28 cellular contexts compared by ENCODE assay signal in the genomic region with DNA sequence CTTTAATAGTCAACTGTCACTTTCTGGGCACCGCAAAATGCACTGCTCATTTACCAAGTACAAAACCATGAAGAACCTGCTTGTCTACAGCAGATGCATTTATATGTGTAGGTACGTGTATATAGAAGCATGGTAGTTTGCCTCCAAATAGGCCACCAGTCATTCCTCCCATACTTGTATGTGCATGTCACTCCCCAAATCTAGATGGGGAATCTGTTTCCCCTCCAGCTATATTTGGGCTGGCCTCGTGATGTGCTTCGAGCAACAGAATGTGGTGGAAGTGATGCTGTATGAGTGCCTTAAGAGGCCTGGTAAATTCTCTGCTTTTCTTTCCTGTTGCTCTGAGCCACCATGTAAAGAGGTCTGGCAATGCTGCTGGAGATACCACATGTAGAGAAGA. TPM values are rescaled to one million over a fixed set of nuclear protein-coding genes. Genes with fewer than 3 reads are reported as not detected.
DNase-seq lines count a peak whose midpoint lies in the region; ATAC-seq, FAIRE-seq and TF ChIP-seq lines count a peak whose summit lies in the region.
"Had no signal": no experiment of that assay in that cellular context is flagged by ENCODE, and none has a peak within 500 bp of the region (broad histone marks: within the 10 kb centered on the region; RNA-seq: fewer than 3 reads in every experiment).

No MANE protein-coding gene starts in this region.

- H4K12ac ChIP-seq in trophoblast cell (ENCODE audit: low read depth, low read length) = no peak overlapping the region

- no peak overlapping the region for H3K14ac ChIP-seq in trophoblast cell (ENCODE audit: low read length)

- FAIRE-seq in K562 (lab: Jason Lieb, UNC) (no peak), keratinocyte (lab: Jason Lieb, UNC) (peak; percentile 57)
- FAIRE-seq: A549, GM12878, GM19239 had no signal

- dilution Hi-C loops in keratinocyte (cut with MboI; ENCODE audit: extremely low pct_ligation_motif_present, low sequenced_read_pairs) = no loop called here

- no peaks in the 10 kb centered on the region for H3K9me3 Mint-ChIP-seq in CD4-positive, alpha-beta memory T cell
- H3K9me3 Mint-ChIP-seq: CD4-positive, alpha-beta T cell had no signal

- H3K4me3 ChIP-seq in K562 = no peak overlapping the region
- no peak overlapping the region for H3K4me3 ChIP-seq in keratinocyte (ENCODE audit: control insufficient read depth in 2 of 3, extremely low read depth in 1 of 3, insufficient read depth in 2 of 3, low read depth in 1 of 3, low read length in 3 of 3)
- H3K4me3 ChIP-seq in trophoblast cell (ENCODE audit: low read depth, low read length) = no peak overlapping the region
- H3K4me3 ChIP-seq in CD4-positive, alpha-beta memory T cell (ENCODE audit: low read length in 2 of 2) = no peak overlapping the region
- H3K4me3 ChIP-seq: A549; BLaER1 treated with 17β-estradiol and CSF1 and Interleukin-3, amounts not matched to agents 10 nM and 100 nM; GM12878; GM23248 had no signal

- no peak for TF ChIP-seq CTCF in K562 (IDR thresholded peaks at IDR 0.05 in 2 of 3, conservative IDR thresholded peaks at IDR 0.05 in 1 of 3; ENCODE audit: insufficient read depth in 2 of 3, low read depth in 1 of 3, low read length in 3 of 3)
- TF ChIP-seq CTCF in keratinocyte (optimal IDR thresholded peaks at IDR 0.05 in 1 of 3, IDR thresholded peaks at IDR 0.05 in 1 of 3, conservative IDR thresholded peaks at IDR 0.05 in 1 of 3; ENCODE audit: extremely low read depth in 1 of 3, insufficient read depth in 2 of 3, low read length in 3 of 3) = no peak

- no TSS peak for BruUV-seq in K562 (replicated peaks; lab: Mats Ljungman, UMichigan)

- no peak overlapping the region for H3K18ac ChIP-seq in trophoblast cell (ENCODE audit: low read length)

- no peaks in the 10 kb centered on the region for H3K9me3 ChIP-seq in K562 (replicated peaks; ENCODE audit: control insufficient read depth, insufficient read depth, low read depth, low read length)
- H3K9me3 ChIP-seq in keratinocyte (ENCODE audit: control insufficient read depth, low read depth, low read length) = no peaks in the 10 kb centered on the region
- no peaks in the 10 kb centered on the region for H3K9me3 ChIP-seq in trophoblast cell (ENCODE audit: insufficient read depth, low read depth, low read length)
- no peaks in the 10 kb centered on the region for H3K9me3 ChIP-seq in CD4-positive, alpha-beta memory T cell (ENCODE audit: control insufficient read depth in 1 of 2, low read length in 2 of 2)
- H3K9me3 ChIP-seq: A549; BE2C; BLaER1 treated with 17β-estradiol and CSF1 and Interleukin-3, amounts not matched to agents 10 nM and 100 nM had no signal

- DNase-seq in EL = peak; percentile 43
- no peak for DNase-seq in K562 (ENCODE audit: extremely low read depth in 1 of 4, low spot score in 3 of 4)
- DNase-seq in keratinocyte (ENCODE audit: low read depth, low spot score) = no peak
- DNase-seq in trophoblast cell = peak; percentile 88 to 97
- no peak for DNase-seq in middle frontal gyrus (ENCODE audit: extremely low spot score, low spot score)
- DNase-seq in T-helper 9 cell = no peak
- DNase-seq in NCI-H1417 treated with DMSO at 0.1 percent for 48 hours (lab: John Stamatoyannopoulos, UW) = no peak
- no peak for DNase-seq in CD4-positive, alpha-beta memory T cell
- DNase-seq: 8988T; ACHN; AML-193; BE2C; Calu3; CD4-positive, alpha-beta T cell; COR-L47; DMS53; DMS79 treated with DMSO at 0.1 percent for 48 hours; GDM1; GM23248; H9 had no signal

- CTCF ChIA-PET in K562 (lab: Yijun Ruan, JAX; ENCODE audit: low intra/inter-chr PET ratio) = no interaction called here
- CTCF ChIA-PET in CD4-positive, alpha-beta memory T cell (lab: Charles Lee; ENCODE audit: partially characterized antibody) = no interaction called here

- no peaks in the 10 kb centered on the region for H3K79me1 ChIP-seq in trophoblast cell (ENCODE audit: low read length)

- no peaks in the 10 kb centered on the region for H3K4me1 Mint-ChIP-seq in CD4-positive, alpha-beta memory T cell
- H3K4me1 Mint-ChIP-seq: H9 had no signal

- H3K27ac ChIP-seq in K562 (ENCODE audit: extremely low read depth, low read depth, low read length) (no peak overlapping the region), keratinocyte (ENCODE audit: control insufficient read depth, insufficient read depth, low read length) (no peak overlapping the region), trophoblast cell (ENCODE audit: low read depth, low read length) (no peak overlapping the region)
- H3K27ac ChIP-seq in CD4-positive, alpha-beta memory T cell (ENCODE audit: low read depth, low read length) = no peak overlapping the region
- H3K27ac ChIP-seq: A549; BLaER1 treated with 17β-estradiol and CSF1 and Interleukin-3, amounts not matched to agents 10 nM and 100 nM; GM23248 had no signal

- H2AK5ac ChIP-seq in trophoblast cell (ENCODE audit: low read length) = no peak overlapping the region

- no peaks in the 10 kb centered on the region for H3K36me3 Mint-ChIP-seq in CD4-positive, alpha-beta memory T cell
- H3K36me3 Mint-ChIP-seq: CD14-positive monocyte had no signal

- H3K9me1 ChIP-seq in K562 (ENCODE audit: control insufficient read depth, insufficient read depth, low read length) = no peaks in the 10 kb centered on the region
- H3K9me1 ChIP-seq in keratinocyte (ENCODE audit: control insufficient read depth, extremely low read depth, insufficient read depth, low read length) = no peaks in the 10 kb centered on the region

- in situ Hi-C loops in K562 (cut with MboI) = no loop called here

- no peaks in the 10 kb centered on the region for H4K20me1 ChIP-seq in K562 (replicated peaks; ENCODE audit: control insufficient read depth, insufficient read depth, low read length)
- H4K20me1 ChIP-seq in keratinocyte (ENCODE audit: control insufficient read depth, extremely low read depth, insufficient read depth, low read length) = no peaks in the 10 kb centered on the region
- H4K20me1 ChIP-seq: BLaER1 treated with 17β-estradiol and CSF1 and Interleukin-3, amounts not matched to agents 10 nM and 100 nM had no signal

- H2AFZ ChIP-seq in K562 (ENCODE audit: low read depth, low read length) (no peak overlapping the region), keratinocyte (ENCODE audit: control insufficient read depth, low read length) (no peak overlapping the region), trophoblast cell (ENCODE audit: insufficient read depth, low read length, poor library complexity) (no peak overlapping the region)
- H2AFZ ChIP-seq: GM23248 had no signal

- no peak overlapping the region for H3K27ac Mint-ChIP-seq in CD4-positive, alpha-beta memory T cell
- H3K27ac Mint-ChIP-seq: CD14-positive monocyte; CD4-positive, alpha-beta T cell; H9 had no signal

- H3K36me3 ChIP-seq in K562 (ENCODE audit: control insufficient read depth, insufficient read depth, low read length) = no peaks in the 10 kb centered on the region
- H3K36me3 ChIP-seq in keratinocyte (ENCODE audit: control insufficient read depth in 2 of 2, extremely low read depth in 1 of 2, insufficient read depth in 2 of 2, low read length in 2 of 2) = no peaks in the 10 kb centered on the region
- no peaks in the 10 kb centered on the region for H3K36me3 ChIP-seq in trophoblast cell (ENCODE audit: control insufficient read depth in 1 of 2, insufficient read depth in 2 of 2, low read length in 2 of 2)
- no peaks in the 10 kb centered on the region for H3K36me3 ChIP-seq in CD4-positive, alpha-beta memory T cell (ENCODE audit: insufficient read depth, low read length)
- H3K36me3 ChIP-seq: BE2C; BLaER1 treated with 17β-estradiol and CSF1 and Interleukin-3, amounts not matched to agents 10 nM and 100 nM had no signal

- no peak for TF ChIP-seq RAD21 in K562 (CRISPR knock-in tag; conservative IDR thresholded peaks at IDR 0.05 in 1 of 2, IDR thresholded peaks at IDR 0.05 in 1 of 2)

- H3K23ac ChIP-seq in trophoblast cell (ENCODE audit: low read length) = no peak overlapping the region

- H2BK120ac ChIP-seq in trophoblast cell (ENCODE audit: insufficient read depth, low read length, poor library complexity) = no peak overlapping the region

- H3K27me3 ChIP-seq in K562 (ENCODE audit: control insufficient read depth in 2 of 2, insufficient read depth in 2 of 2, low read length in 2 of 2) (peaks cover 2% of the 10 kb centered on the region in 2 experiments; a peak in 2 of 5 replicates), keratinocyte (ENCODE audit: control insufficient read depth, extremely low read depth, insufficient read depth, low read length) (no peaks in the 10 kb centered on the region), trophoblast cell (ENCODE audit: insufficient read depth, low read length) (no peaks in the 10 kb centered on the region)
- no peaks in the 10 kb centered on the region for H3K27me3 ChIP-seq in CD4-positive, alpha-beta memory T cell (ENCODE audit: insufficient read depth, low read length)
- H3K27me3 ChIP-seq: BE2C; BLaER1 treated with 17β-estradiol and CSF1 and Interleukin-3, amounts not matched to agents 10 nM and 100 nM had no signal

- no peak overlapping the region for H3K9ac ChIP-seq in K562 (ENCODE audit: insufficient read depth in 1 of 2, low read depth in 2 of 2, low read length in 2 of 2)
- H3K9ac ChIP-seq in keratinocyte (ENCODE audit: control insufficient read depth, extremely low read depth, insufficient read depth, low read length) = no peak overlapping the region
- no peak overlapping the region for H3K9ac ChIP-seq in trophoblast cell (ENCODE audit: low read length)
- H3K9ac ChIP-seq: BLaER1 treated with 17β-estradiol and CSF1 and Interleukin-3, amounts not matched to agents 10 nM and 100 nM; GM23248 had no signal

- H3K79me2 ChIP-seq in K562 (ENCODE audit: control insufficient read depth, insufficient read depth, low read length) (no peaks in the 10 kb centered on the region), keratinocyte (ENCODE audit: control insufficient read depth, insufficient read depth, low read length) (no peaks in the 10 kb centered on the region), trophoblast cell (ENCODE audit: control insufficient read depth, insufficient read depth, low read length, poor library complexity) (no peaks in the 10 kb centered on the region)

- peaks cover 2 to 11% of the 10 kb centered on the region in 2 donors for H3K27me3 Mint-ChIP-seq in CD4-positive, alpha-beta memory T cell

- intact Hi-C loops in K562 (cut with micrococcal nuclease) = no loop called here
- intact Hi-C loops in CD4-positive, alpha-beta memory T cell (cut with micrococcal nuclease) = no loop called here

- WGBS in K562 (ENCODE audit: insufficient coverage, low coverage, missing lambda C conversion rate) = 26% methylated on average over 4 of the region's 4 CpGs
- no CpG with 5 or more reads among the region's 4 CpGs for WGBS in trophoblast cell (ENCODE audit: extremely low coverage, insufficient coverage, insufficient read length)

- ATAC-seq in K562 = peak; percentile 40
- ATAC-seq: A549, GM12878, HCT116 had no signal

- no peak overlapping the region for H2BK12ac ChIP-seq in trophoblast cell (ENCODE audit: low read length)

- no peak for TF ChIP-seq POLR2A in K562 (conservative IDR thresholded peaks at IDR 0.05)

- H3K4me1 ChIP-seq in K562 (replicated peaks in 1 of 2; ENCODE audit: control insufficient read depth in 2 of 2, insufficient read depth in 2 of 2, low read length in 2 of 2) (peaks cover 3 to 4% of the 10 kb centered on the region in 2 experiments; a peak in 2 of 5 replicates), keratinocyte (ENCODE audit: control insufficient read depth, extremely low read depth, insufficient read depth, low read length) (no peaks in the 10 kb centered on the region), trophoblast cell (ENCODE audit: control insufficient read depth in 1 of 2, insufficient read depth in 2 of 2, low read length in 2 of 2) (peaks cover 2 to 5% of the 10 kb centered on the region in 2 experiments)
- H3K4me1 ChIP-seq in CD4-positive, alpha-beta memory T cell (ENCODE audit: insufficient read depth, low read length) = no peaks in the 10 kb centered on the region
- H3K4me1 ChIP-seq: A549; BE2C; BLaER1 treated with 17β-estradiol and CSF1 and Interleukin-3, amounts not matched to agents 10 nM and 100 nM had no signal

- H2BK5ac ChIP-seq in trophoblast cell (ENCODE audit: low read depth, low read length, poor library complexity) = no peak overlapping the region

- H3K4me3 Mint-ChIP-seq in CD4-positive, alpha-beta memory T cell = no peak overlapping the region
- H3K4me3 Mint-ChIP-seq: CD14-positive monocyte; CD4-positive, alpha-beta T cell; H9 had no signal

- no peak overlapping the region for H4K91ac ChIP-seq in trophoblast cell (ENCODE audit: low read depth, low read length)

- POLR2A ChIA-PET in K562 (lab: Yijun Ruan, JAX) = no interaction called here
- POLR2A ChIA-PET in CD4-positive, alpha-beta memory T cell (lab: Charles Lee; ENCODE audit: partially characterized antibody) = no interaction called here

- H3K4ac ChIP-seq in trophoblast cell (ENCODE audit: low read depth, low read length) = no peak overlapping the region

- H4K8ac ChIP-seq in trophoblast cell (ENCODE audit: low read depth, low read length) = no peak overlapping the region

- TF ChIP-seq EP300 in K562 (IDR thresholded peaks at IDR 0.05; ENCODE audit: low read length) = no peak

- H3K4me2 ChIP-seq in K562 (ENCODE audit: insufficient read depth, low read length) = no peak overlapping the region
- no peak overlapping the region for H3K4me2 ChIP-seq in keratinocyte (ENCODE audit: control insufficient read depth, extremely low read depth, insufficient read depth, low read depth, low read length)
- H3K4me2 ChIP-seq in trophoblast cell (ENCODE audit: low read length) = no peak overlapping the region
- H3K4me2 ChIP-seq: A549; BLaER1 treated with 17β-estradiol and CSF1 and Interleukin-3, amounts not matched to agents 10 nM and 100 nM had no signal

RNA-seq across cellular contexts. Expression of a gene that starts 47.1 kb away (rescaled TPM):
- total RNA-seq in K562 (2011; cell fraction: chromatin; rRNA removed; ENCODE audit: low replicate concordance) = 67.8 and 126 TPM in 2 replicates
- 33.0 and 45.1 TPM in 2 replicates for total RNA-seq in K562 (2011; cell fraction: nucleolus; rRNA removed)
- 84.2 and 96.5 TPM in 2 replicates for total RNA-seq in K562 (2011; cell fraction: nucleoplasm; rRNA removed)
- 300 and 362 TPM in 2 replicates for total RNA-seq in K562 (2014; rRNA removed)
- 511 and 556 TPM in 2 replicates for total RNA-seq in K562 (2014; rRNA removed; fragmentation: Illumina TruSeq; extraction: Trizol)
- 468 and 484 TPM in 2 replicates for total RNA-seq in K562 (2015; rRNA removed; fragmentation: Illumina TruSeq; extraction: Trizol)
- 316 and 323 TPM in 2 replicates for total RNA-seq in K562 (2021)
- 247 and 465 TPM in 2 replicates for polyA plus RNA-seq in K562 (2011; rRNA removed)
- 128 and 155 TPM in 2 replicates for polyA plus RNA-seq in K562 (2011; cell fraction: cytosol; rRNA removed)
- polyA plus RNA-seq in K562 (2011; cell fraction: nucleus; rRNA removed) = 85.4 and 98.2 TPM in 2 replicates
- 290 and 472 TPM in 2 replicates for polyA plus RNA-seq in K562 (2012)
- 509 and 567 TPM in 2 replicates for polyA plus RNA-seq in K562 (2014; fragmentation: Illumina TruSeq; extraction: Trizol)
- polyA plus RNA-seq in K562 (2014; fragmentation: Nextera tagmentation; extraction: Ambion mirVana) = 1,000 to 10,000 TPM in 1 of 2 experiments, 100 to 1,000 TPM in 1; 861 to 1,105 TPM
- polyA plus RNA-seq in K562 (2014; rRNA removed) = 383 and 534 TPM in 2 replicates
- polyA minus RNA-seq in K562 (2011; rRNA and poly(A)+ RNA removed) = 274 and 443 TPM in 2 replicates
- 58.8 and 124 TPM in 2 replicates for polyA minus RNA-seq in K562 (2011; cell fraction: cytosol; rRNA and poly(A)+ RNA removed)
- polyA minus RNA-seq in K562 (2011; cell fraction: nucleus; rRNA and poly(A)+ RNA removed) = 18.4 and 35.9 TPM in 2 replicates
- polyA plus RNA-seq in keratinocyte = 144 to 240 TPM (median 215 TPM) in 3 replicates
- polyA plus RNA-seq in keratinocyte (2011; ENCODE audit: low read depth) = 138 TPM
- 189 and 241 TPM in 2 replicates for polyA plus RNA-seq in keratinocyte (2011; cell fraction: cytosol; rRNA removed)
- 170 and 242 TPM in 2 replicates for polyA plus RNA-seq in keratinocyte (2011; cell fraction: nucleus; rRNA removed)
- polyA plus RNA-seq in keratinocyte (2012; ENCODE audit: low replicate concordance) = 131 and 170 TPM in 2 replicates
- 20.9 to 142 TPM (median 73.2 TPM) in 3 replicates for polyA minus RNA-seq in keratinocyte
- polyA minus RNA-seq in keratinocyte (2011; cell fraction: cytosol; rRNA and poly(A)+ RNA removed) = 56.4 TPM
- polyA minus RNA-seq in keratinocyte (2011; cell fraction: nucleus; rRNA and poly(A)+ RNA removed) = 34.4 and 60.4 TPM in 2 replicates
- polyA plus RNA-seq in trophoblast cell (2013) = 229 and 230 TPM in 2 replicates
- 10 to 100 TPM; 68.2 to 69.3 TPM for total RNA-seq in CD4-positive, alpha-beta memory T cell
- 100 to 1,000 TPM; 133 to 169 TPM for polyA plus RNA-seq in CD4-positive, alpha-beta memory T cell

RNA-seq across cellular contexts. Expression of a gene that starts 50.0 kb away (rescaled TPM):
- 55.1 and 197 TPM in 2 replicates for total RNA-seq in K562 (2011; cell fraction: chromatin; rRNA removed; ENCODE audit: low replicate concordance)
- 30.4 and 35.0 TPM in 2 replicates for total RNA-seq in K562 (2011; cell fraction: nucleolus; rRNA removed)
- 55.2 and 90.0 TPM in 2 replicates for total RNA-seq in K562 (2011; cell fraction: nucleoplasm; rRNA removed)
- total RNA-seq in K562 (2014; rRNA removed) (62.5 and 64.6 TPM in 2 replicates), K562 (2014; rRNA removed; fragmentation: Illumina TruSeq; extraction: Trizol) (134 and 141 TPM in 2 replicates), K562 (2015; rRNA removed; fragmentation: Illumina TruSeq; extraction: Trizol) (142 and 152 TPM in 2 replicates), K562 (2021) (82.9 and 92.1 TPM in 2 replicates)
- polyA plus RNA-seq in K562 (2011; rRNA removed) (65.2 and 86.9 TPM in 2 replicates), K562 (2014; fragmentation: Illumina TruSeq; extraction: Trizol) (121 and 157 TPM in 2 replicates), K562 (2014; fragmentation: Nextera tagmentation; extraction: Ambion mirVana) (10 to 100 TPM; 40.2 to 40.4 TPM), K562 (2014; rRNA removed) (97.3 and 118 TPM in 2 replicates), keratinocyte (14.2 to 25.8 TPM (median 17.6 TPM) in 3 replicates)
- 11.7 and 12.3 TPM in 2 replicates for polyA plus RNA-seq in K562 (2011; cell fraction: cytosol; rRNA removed)
- polyA plus RNA-seq in K562 (2011; cell fraction: nucleus; rRNA removed) = 93.5 and 113 TPM in 2 replicates
- polyA plus RNA-seq in K562 (2012) = 49.1 and 68.8 TPM in 2 replicates
- 52.3 and 65.5 TPM in 2 replicates for polyA minus RNA-seq in K562 (2011; rRNA and poly(A)+ RNA removed)
- polyA minus RNA-seq in K562 (2011; cell fraction: cytosol; rRNA and poly(A)+ RNA removed) = 13.1 and 15.6 TPM in 2 replicates
- 42.9 and 53.8 TPM in 2 replicates for polyA minus RNA-seq in K562 (2011; cell fraction: nucleus; rRNA and poly(A)+ RNA removed)
- polyA plus RNA-seq in keratinocyte (2011; ENCODE audit: low read depth) = 64.3 TPM
- polyA plus RNA-seq in keratinocyte (2011; cell fraction: cytosol; rRNA removed) = 12.4 and 18.3 TPM in 2 replicates
- 27.8 and 45.5 TPM in 2 replicates for polyA plus RNA-seq in keratinocyte (2011; cell fraction: nucleus; rRNA removed)
- polyA plus RNA-seq in keratinocyte (2012; ENCODE audit: low replicate concordance) = 19.5 and 23.3 TPM in 2 replicates
- 2.1 to 12.1 TPM (median 3.5 TPM) in 3 replicates for polyA minus RNA-seq in keratinocyte
- 10.6 TPM for polyA minus RNA-seq in keratinocyte (2011; cell fraction: cytosol; rRNA and poly(A)+ RNA removed)
- polyA minus RNA-seq in keratinocyte (2011; cell fraction: nucleus; rRNA and poly(A)+ RNA removed) = 7.7 and 8.7 TPM in 2 replicates
- polyA plus RNA-seq in trophoblast cell (2013) = 46.5 and 49.6 TPM in 2 replicates
- 10 to 100 TPM; 36.0 to 40.5 TPM for total RNA-seq in CD4-positive, alpha-beta memory T cell
- 10 to 100 TPM; 10.6 to 26.5 TPM for polyA plus RNA-seq in CD4-positive, alpha-beta memory T cell

RNA-seq across cellular contexts. Expression of a gene that starts 51.4 kb away (rescaled TPM):
- not detected in 2 replicates for total RNA-seq in K562 (2011; cell fraction: chromatin; rRNA removed; ENCODE audit: low replicate concordance)
- total RNA-seq in K562 (2011; cell fraction: nucleolus; rRNA removed) = not detected in 2 replicates
- total RNA-seq in K562 (2011; cell fraction: nucleoplasm; rRNA removed) = not detected in 2 replicates
- total RNA-seq in K562 (2014; rRNA removed) (not detected in 2 replicates), K562 (2014; rRNA removed; fragmentation: Illumina TruSeq; extraction: Trizol) (not detected in 2 replicates), K562 (2015; rRNA removed; fragmentation: Illumina TruSeq; extraction: Trizol) (not detected in 2 replicates), K562 (2021) (not detected in 2 replicates)
- polyA plus RNA-seq in K562 (2011; rRNA removed) (not detected in 2 replicates), K562 (2014; fragmentation: Illumina TruSeq; extraction: Trizol) (not detected in 2 replicates), K562 (2014; fragmentation: Nextera tagmentation; extraction: Ambion mirVana) (not detected), K562 (2014; rRNA removed) (not detected in 2 replicates), keratinocyte (not detected in 3 replicates)
- polyA plus RNA-seq in K562 (2011; cell fraction: cytosol; rRNA removed) = not detected in 2 replicates
- not detected in 2 replicates for polyA plus RNA-seq in K562 (2011; cell fraction: nucleus; rRNA removed)
- not detected in 2 replicates for polyA plus RNA-seq in K562 (2012)
- 0.09 TPM in 1 of 2 replicates, not detected in the other for polyA minus RNA-seq in K562 (2011; rRNA and poly(A)+ RNA removed)
- not detected in 2 replicates for polyA minus RNA-seq in K562 (2011; cell fraction: cytosol; rRNA and poly(A)+ RNA removed)
- polyA minus RNA-seq in K562 (2011; cell fraction: nucleus; rRNA and poly(A)+ RNA removed) = not detected in 2 replicates
- polyA plus RNA-seq in keratinocyte (2011; ENCODE audit: low read depth) = not detected
- not detected in 2 replicates for polyA plus RNA-seq in keratinocyte (2011; cell fraction: cytosol; rRNA removed)
- not detected in 2 replicates for polyA plus RNA-seq in keratinocyte (2011; cell fraction: nucleus; rRNA removed)
- polyA plus RNA-seq in keratinocyte (2012; ENCODE audit: low replicate concordance) = not detected in 2 replicates
- not detected in 3 replicates for polyA minus RNA-seq in keratinocyte
- not detected for polyA minus RNA-seq in keratinocyte (2011; cell fraction: cytosol; rRNA and poly(A)+ RNA removed)
- not detected in 2 replicates for polyA minus RNA-seq in keratinocyte (2011; cell fraction: nucleus; rRNA and poly(A)+ RNA removed)
- not detected in 2 replicates for polyA plus RNA-seq in trophoblast cell (2013)
- total RNA-seq in CD4-positive, alpha-beta memory T cell = not detected
- polyA plus RNA-seq in CD4-positive, alpha-beta memory T cell = not detected
- total RNA-seq: Calu3; CD4-positive, alpha-beta T cell; Daoy; GM12878; GM23248; H4; H9 had no signal
- polyA plus RNA-seq: A549, CD14-positive monocyte, GM23248 had no signal

Comparison
In these comparisons a context has a peak if more than half of its experiments do, and no peak if none do; other contexts are left out.
1. DNase-seq: peak in EL (single experiment) and trophoblast cell (2 of 2); none in K562 (0 of 4), keratinocyte (single experiment), middle frontal gyrus (single experiment), T-helper 9 cell (single experiment), NCI-H1417 treated with DMSO at 0.1 percent for 48 hours (single experiment) and CD4-positive, alpha-beta memory T cell (0 of 5).